Comparison of ENCODE assay signal across 23 cellular contexts in the genomic region with DNA sequence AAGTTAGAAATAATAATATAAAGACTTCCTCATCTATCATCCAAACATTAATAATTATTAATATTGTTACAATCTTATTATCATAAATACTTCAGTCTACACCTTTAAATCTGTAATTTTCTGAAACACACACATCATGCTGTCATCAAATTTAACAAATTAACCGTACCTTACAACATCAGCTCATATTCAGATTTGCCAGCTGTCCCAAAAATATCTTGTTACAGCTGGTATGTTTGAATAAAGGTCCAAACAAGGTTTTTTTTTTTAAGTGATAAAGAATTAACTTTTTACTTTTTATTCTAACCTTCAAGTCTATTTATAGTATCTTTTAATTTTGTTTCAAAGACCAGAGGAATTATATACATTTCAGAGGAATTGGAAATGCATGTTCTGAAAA.
"Had no signal": no experiment of that assay in that cellular context is flagged by ENCODE, and none has a peak within 500 bp of the region (broad histone marks: within the 10 kb centered on the region; RNA-seq: fewer than 3 reads in every experiment).

No MANE protein-coding gene starts in this region.

- H3K9me3 Mint-ChIP-seq: activated CD4-positive, alpha-beta T cell treated with anti-CD3 and anti-CD28 coated beads, Interleukin-2, amount 10 ng/mL, durations not matched to agents 7 days and 5 days; activated naive CD4-positive, alpha-beta T cell treated with anti-CD3 and anti-CD28 coated beads, Interleukin-2, amount 10 ng/mL, durations not matched to agents 7 days and 5 days; T-helper 1 cell treated with Interleukin-12 subunit alpha and Interleukin-12 subunit beta and Interleukin-4 antibody, amounts not matched to agents 30 μg/mL and 1 μg/mL, for 36 hours; T-helper 2 cell treated with Interferon-gamma antibody and Interleukin-4, amounts not matched to agents 5 μg/mL and 100 μg/mL, for 36 hours had no signal

- H3K4me2 ChIP-seq: SK-N-SH had no signal

- H3K4me1 Mint-ChIP-seq: activated CD4-positive, alpha-beta T cell treated with anti-CD3 and anti-CD28 coated beads, Interleukin-2, amount 10 ng/mL, durations not matched to agents 7 days and 5 days; activated naive CD4-positive, alpha-beta T cell treated with anti-CD3 and anti-CD28 coated beads, Interleukin-2, amount 10 ng/mL, durations not matched to agents 7 days and 5 days; activated naive CD8-positive, alpha-beta T cell treated with anti-CD3 and anti-CD28 coated beads, Interleukin-2, amount 50 U/mL, for 24 hours; central memory CD8-positive, alpha-beta T cell had no signal

- H3K9me3 ChIP-seq: SJSA1, SK-N-SH had no signal

- H3K36me3 ChIP-seq: SJSA1 had no signal

- FAIRE-seq: TTC549 had no signal

- H3K36me3 Mint-ChIP-seq: activated naive CD4-positive, alpha-beta T cell treated with anti-CD3 and anti-CD28 coated beads, Interleukin-2, amount 10 ng/mL, durations not matched to agents 7 days and 5 days; activated naive CD8-positive, alpha-beta T cell; brain had no signal

- H3K4me1 ChIP-seq: SJSA1 had no signal

- ATAC-seq: activated CD8-positive, alpha-beta T cell treated with anti-CD3 and anti-CD28 coated beads, Interleukin-2, amount 10 ng/mL, durations not matched to agents 7 days and 5 days; activated naive CD8-positive, alpha-beta T cell treated with anti-CD3 and anti-CD28 coated beads, Interleukin-2, amount 50 U/mL, for 24 hours; Panc1 had no signal

- H3K27me3 ChIP-seq: SJSA1 had no signal

- DNase-seq: activated CD4-positive, alpha-beta T cell treated with anti-CD3 and anti-CD28 coated beads, Interleukin-2, amount 10 ng/mL, durations not matched to agents 7 days and 5 days; activated CD4-positive, alpha-beta T cell treated with anti-CD3 and anti-CD28 coated beads, Interleukin-2, amount 50 U/mL, for 48 hours; activated CD8-positive, alpha-beta T cell treated with anti-CD3 and anti-CD28 coated beads, Interleukin-2, amount 10 ng/mL, durations not matched to agents 7 days and 5 days; activated naive CD4-positive, alpha-beta T cell treated with anti-CD3 and anti-CD28 coated beads, Interleukin-2, amount 10 ng/mL, durations not matched to agents 7 days and 5 days; activated naive CD8-positive, alpha-beta T cell treated with anti-CD3 and anti-CD28 coated beads, Interleukin-2, amount 50 U/mL, for 24 hours; activated T-cell treated with anti-CD3 and anti-CD28 coated beads, Interleukin-2, amount 50 U/mL, for 24 hours; anterior cingulate cortex; KG1; NCI-H1092 treated with DMSO at 0.1 percent for 48 hours; NCI-H1417; NCI-H146; NCI-H1930; NCI-H2227 treated with DMSO at 0.1 percent for 48 hours; SHP77; SK-N-SH had no signal

- H3K4me3 ChIP-seq: SJSA1 had no signal

- H3K9ac ChIP-seq: SK-N-SH had no signal

- H3K4me3 Mint-ChIP-seq: activated CD4-positive, alpha-beta T cell treated with anti-CD3 and anti-CD28 coated beads, Interleukin-2, amount 10 ng/mL, durations not matched to agents 7 days and 5 days; activated CD8-positive, alpha-beta T cell treated with anti-CD3 and anti-CD28 coated beads, Interleukin-2, amount 10 ng/mL, durations not matched to agents 7 days and 5 days; activated naive CD4-positive, alpha-beta T cell treated with anti-CD3 and anti-CD28 coated beads, Interleukin-2, amount 10 ng/mL, durations not matched to agents 7 days and 5 days; activated naive CD8-positive, alpha-beta T cell; activated naive CD8-positive, alpha-beta T cell treated with anti-CD3 and anti-CD28 coated beads, Interleukin-2, amount 50 U/mL, for 24 hours; activated T-cell treated with anti-CD3 and anti-CD28 coated beads, Interleukin-2, amount 50 U/mL, for 24 hours; brain; central memory CD8-positive, alpha-beta T cell; T-helper 1 cell treated with Interleukin-12 subunit alpha and Interleukin-12 subunit beta and Interleukin-4 antibody, amounts not matched to agents 30 μg/mL and 1 μg/mL, for 36 hours; T-helper 2 cell treated with Interferon-gamma antibody and Interleukin-4, amounts not matched to agents 5 μg/mL and 100 μg/mL, for 36 hours had no signal

- H3K27ac ChIP-seq: SJSA1 had no signal

- H3K27me3 Mint-ChIP-seq: activated CD4-positive, alpha-beta T cell treated with anti-CD3 and anti-CD28 coated beads, Interleukin-2, amount 10 ng/mL, durations not matched to agents 7 days and 5 days; activated naive CD4-positive, alpha-beta T cell treated with anti-CD3 and anti-CD28 coated beads, Interleukin-2, amount 10 ng/mL, durations not matched to agents 7 days and 5 days; activated naive CD8-positive, alpha-beta T cell; activated naive CD8-positive, alpha-beta T cell treated with anti-CD3 and anti-CD28 coated beads, Interleukin-2, amount 50 U/mL, for 24 hours; activated T-cell treated with anti-CD3 and anti-CD28 coated beads, Interleukin-2, amount 50 U/mL, for 24 hours; brain; central memory CD8-positive, alpha-beta T cell had no signal

- H3K27ac Mint-ChIP-seq: activated CD4-positive, alpha-beta T cell treated with anti-CD3 and anti-CD28 coated beads, Interleukin-2, amount 10 ng/mL, durations not matched to agents 7 days and 5 days; activated CD8-positive, alpha-beta T cell treated with anti-CD3 and anti-CD28 coated beads, Interleukin-2, amount 10 ng/mL, durations not matched to agents 7 days and 5 days; activated naive CD4-positive, alpha-beta T cell treated with anti-CD3 and anti-CD28 coated beads, Interleukin-2, amount 10 ng/mL, durations not matched to agents 7 days and 5 days; activated naive CD8-positive, alpha-beta T cell; activated naive CD8-positive, alpha-beta T cell treated with anti-CD3 and anti-CD28 coated beads, Interleukin-2, amount 50 U/mL, for 24 hours; activated T-cell treated with anti-CD3 and anti-CD28 coated beads, Interleukin-2, amount 50 U/mL, for 24 hours; T-helper 1 cell treated with Interleukin-12 subunit alpha and Interleukin-12 subunit beta and Interleukin-4 antibody, amounts not matched to agents 30 μg/mL and 1 μg/mL, for 36 hours; T-helper 2 cell treated with Interferon-gamma antibody and Interleukin-4, amounts not matched to agents 5 μg/mL and 100 μg/mL, for 36 hours had no signal
